ENCODE assay signal across 19 cellular contexts in genomic region chr15:42876224-42876623, GRCh38. TPM values are rescaled to one million over a fixed set of nuclear protein-coding genes. Genes with fewer than 3 reads are reported as not detected.
A peak's percentile ranks its signal among the peaks of the same experiment; 100 is the strongest.
DNase-seq lines count a peak whose midpoint lies in the region; ATAC-seq, FAIRE-seq and TF ChIP-seq lines count a peak whose summit lies in the region.
"Had no signal": no experiment of that assay in that cellular context is flagged by ENCODE, and none has a peak within 500 bp of the region (broad histone marks: within the 10 kb centered on the region; RNA-seq: fewer than 3 reads in every experiment).

No MANE protein-coding gene starts in this region.

- H4K20me1 ChIP-seq in OCI-LY7 (ENCODE audit: insufficient read depth, low read length): no peaks in the 10 kb centered on the region

- no peaks in the 10 kb centered on the region; the same call in 1 of the 2 replicates for H3K79me2 ChIP-seq in OCI-LY7 (ENCODE audit: insufficient read depth, low read depth, low read length)

- H3K4me3 ChIP-seq in OCI-LY7 (ENCODE audit: low read depth, low read length, poor library complexity, severe bottlenecking): no peak overlapping the region
- H3K4me3 ChIP-seq: HAP-1 had no signal

- H3K4me1 ChIP-seq in OCI-LY7 (ENCODE audit: insufficient read depth, low read length, poor library complexity, severe bottlenecking): no peaks in the 10 kb centered on the region

- no peak overlapping the region for H2AFZ ChIP-seq in OCI-LY7 (ENCODE audit: low read length)

- peak; percentile 33 for DNase-seq in D341Med (ENCODE audit: low spot score)
- peak; percentile 40 for DNase-seq in D721Med (ENCODE audit: insufficient read length, low spot score)
- DNase-seq in OCI-LY7 (ENCODE audit: low spot score): no peak
- no peak for DNase-seq in GM10248 (ENCODE audit: extremely low spot score)
- no peak for DNase-seq in NCI-H524 treated with DMSO at 0.1 percent for 48 hours (lab: John Stamatoyannopoulos, UW)
- DNase-seq: C1 segment of cervical spinal cord; Calu3; CD4-positive, alpha-beta memory T cell; COR-L47; DMS 273 treated with DMSO at 0.1 percent for 48 hours; DMS79; EL; GDM1; GOT3; HFFc6 had no signal

- ATAC-seq in HG02840 (IDR thresholded peaks at IDR 0.05; ENCODE audit: low FRiP score, unreplicated experiment): no peak

- H3K36me3 ChIP-seq in OCI-LY7 (ENCODE audit: insufficient read depth, low read length): no peaks in the 10 kb centered on the region
- H3K36me3 ChIP-seq: HAP-1 had no signal

- FAIRE-seq in D721Med (lab: Jason Lieb, UNC): peak; percentile 95
- FAIRE-seq: GM12891, H54 had no signal

- no peaks in the 10 kb centered on the region for H3K9me2 ChIP-seq in OCI-LY7 (ENCODE audit: insufficient read depth, low read length)

- TSS peak; percentile 25 for BruUV-seq in OCI-LY7 (replicated peaks; lab: Mats Ljungman, UMichigan)

- CTCF ChIA-PET in OCI-LY7 (lab: Charles Lee; ENCODE audit: unreplicated experiment): no interaction called here
- CTCF ChIA-PET in GM10248 (lab: Yijun Ruan, JAX): no interaction called here

- TF ChIP-seq CTCF in D721Med (IDR thresholded peaks at IDR 0.05; ENCODE audit: insufficient read depth, missing control alignments): no peak
- no peak for TF ChIP-seq CTCF in OCI-LY7 (conservative IDR thresholded peaks at IDR 0.05; ENCODE audit: low read length)
- TF ChIP-seq CTCF in GM10248 (IDR thresholded peaks at IDR 0.05; ENCODE audit: control extremely low read depth, extremely low read depth, low read depth, missing control alignments): no peak

- H3K4me2 ChIP-seq in OCI-LY7 (ENCODE audit: low read length): no peak overlapping the region

- POLR2A ChIA-PET in OCI-LY7 (lab: Charles Lee) (no interaction called here), GM10248 (lab: Yijun Ruan, JAX) (no interaction called here)

- intact Hi-C loops in OCI-LY7 (cut with micrococcal nuclease; ENCODE audit: unreplicated experiment): no loop called here

- H3K9me3 ChIP-seq in OCI-LY7 (ENCODE audit: low read length): no peaks in the 10 kb centered on the region
- H3K9me3 ChIP-seq: HAP-1 had no signal

- no peak overlapping the region for H3K27ac ChIP-seq in OCI-LY7 (ENCODE audit: low read depth, low read length, poor library complexity, severe bottlenecking)

RNA-seq across cellular contexts. Expression of gene TTBK2, which starts 44.4 kb away (rescaled TPM):
- total RNA-seq in OCI-LY7 (2014; rRNA removed; shearing (Covaris generic)): 14.2 and 19.2 TPM in 2 replicates
- 20.8 and 22.3 TPM in 2 replicates for total RNA-seq in OCI-LY7 (2022)

Comparison
In these comparisons a context has a peak if more than half of its experiments do, and no peak if none do; other contexts are left out.
1. DNase-seq: peak in D341Med (single experiment) and D721Med (single experiment); none in OCI-LY7 (single experiment), GM10248 (single experiment) and NCI-H524 treated with DMSO at 0.1 percent for 48 hours (single experiment).